ENCODE assay signal across 20 cellular contexts in the genomic region with DNA sequence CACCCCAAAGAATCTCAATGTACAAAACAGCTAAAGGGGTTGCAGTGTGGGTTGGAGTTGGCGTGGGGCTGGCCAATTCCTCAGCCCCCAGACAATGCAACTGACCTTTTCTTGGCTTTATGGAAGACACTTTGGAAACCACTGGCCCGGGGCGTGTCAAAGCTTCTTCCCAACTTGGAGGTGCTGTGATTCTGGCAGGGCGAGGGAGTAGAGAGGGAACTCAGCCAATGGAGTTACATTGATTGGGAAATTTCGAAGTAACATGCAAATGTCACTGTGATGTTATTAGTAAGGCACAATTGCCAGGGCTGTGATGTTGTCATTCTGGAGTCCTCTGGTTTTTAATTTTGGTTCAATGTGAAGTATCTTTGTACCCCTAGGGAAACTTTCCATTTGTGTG. TPM values are rescaled to one million over a fixed set of nuclear protein-coding genes. Genes with fewer than 3 reads are reported as not detected.
"Had no signal": no experiment of that assay in that cellular context is flagged by ENCODE, and none has a peak within 500 bp of the region (broad histone marks: within the 10 kb centered on the region; RNA-seq: fewer than 3 reads in every experiment).

No MANE protein-coding gene starts in this region.

- H3K36me3 ChIP-seq: adrenal gland, gastroesophageal sphincter, spleen had no signal

- H3K4me1 ChIP-seq: adrenal gland, gastroesophageal sphincter had no signal

- H3K4me3 Mint-ChIP-seq: activated CD4-positive, alpha-beta T cell treated with anti-CD3 and anti-CD28 coated beads for 36 hours; immature natural killer cell; naive thymus-derived CD8-positive, alpha-beta T cell; WTC11 had no signal

- H3K36me3 Mint-ChIP-seq: activated naive CD4-positive, alpha-beta T cell treated with anti-CD3 and anti-CD28 coated beads, Interleukin-2, amount 50 U/mL, for 72 hours; immature natural killer cell; naive thymus-derived CD8-positive, alpha-beta T cell; WTC11 had no signal

- H3K27me3 ChIP-seq: adrenal gland, dorsolateral prefrontal cortex, gastroesophageal sphincter, spleen had no signal

- H3K9me3 Mint-ChIP-seq: activated naive CD4-positive, alpha-beta T cell treated with anti-CD3 and anti-CD28 coated beads, Interleukin-2, amount 50 U/mL, for 72 hours; immature natural killer cell; naive thymus-derived CD8-positive, alpha-beta T cell; WTC11 had no signal

- H3K27ac Mint-ChIP-seq: activated CD4-positive, alpha-beta T cell treated with anti-CD3 and anti-CD28 coated beads for 36 hours; activated naive CD4-positive, alpha-beta T cell treated with anti-CD3 and anti-CD28 coated beads, Interleukin-2, amount 50 U/mL, for 72 hours; immature natural killer cell; WTC11 had no signal

- H3K4me3 ChIP-seq: adrenal gland, gastroesophageal sphincter, spleen had no signal

- H3K9me3 ChIP-seq: adrenal gland, gastroesophageal sphincter, spleen had no signal

- H3K4me1 Mint-ChIP-seq: activated CD4-positive, alpha-beta T cell treated with anti-CD3 and anti-CD28 coated beads for 36 hours; immature natural killer cell had no signal

- H3K27ac ChIP-seq: epithelial cell of prostate, gastroesophageal sphincter had no signal

- DNase-seq: activated CD4-positive, alpha-beta T cell treated with anti-CD3 and anti-CD28 coated beads for 36 hours; activated CD4-positive, alpha-beta T cell treated with anti-CD3 and anti-CD28 coated beads, Interleukin-2, amount 50 U/mL, for 48 hours; activated gamma-delta T cell; adrenal gland; dorsolateral prefrontal cortex; immature natural killer cell; left ventricle myocardium superior; mesendoderm; naive thymus-derived CD8-positive, alpha-beta T cell; nucleus accumbens; spleen; stimulated activated CD4-positive, alpha-beta T cell treated with anti-CD3 and anti-CD28 coated beads, Interleukin-1b, Interleukin-23, amount 100 ng/mL, for 48 hours; stimulated activated naive CD4-positive, alpha-beta T cell treated with Interleukin-2 at 50 U/mL for 16 hours; SW 1271; T-helper 2 cell; trophoblast cell had no signal

RNA-seq across cellular contexts. Expression of a gene that starts 41.5 kb away (rescaled TPM):
- polyA plus RNA-seq: immature natural killer cell had no signal
